ENCODE assay signal across 22 cellular contexts in genomic region chr5:74454263-74455030, GRCh38.
"Had no signal": no experiment of that assay in that cellular context is flagged by ENCODE, and none has a peak within 500 bp of the region (broad histone marks: within the 10 kb centered on the region; RNA-seq: fewer than 3 reads in every experiment).

No MANE protein-coding gene starts in this region.

- H3K4me3 Mint-ChIP-seq: immature natural killer cell; naive thymus-derived CD4-positive, alpha-beta T cell; stimulated activated effector memory CD8-positive, alpha-beta T cell treated with anti-CD3 and anti-CD28 coated beads, Interleukin-12 subunit alpha, Interleukin-12 subunit beta, amount 100 ng/mL, for 72 hours; type B pancreatic cell had no signal

- H3K27ac Mint-ChIP-seq: immature natural killer cell; naive thymus-derived CD4-positive, alpha-beta T cell; stimulated activated effector memory CD8-positive, alpha-beta T cell treated with anti-CD3 and anti-CD28 coated beads, Interleukin-12 subunit alpha, Interleukin-12 subunit beta, amount 100 ng/mL, for 72 hours; type B pancreatic cell had no signal

- H3K36me3 Mint-ChIP-seq: immature natural killer cell; naive thymus-derived CD4-positive, alpha-beta T cell; stimulated activated effector memory CD8-positive, alpha-beta T cell treated with anti-CD3 and anti-CD28 coated beads, Interleukin-12 subunit alpha, Interleukin-12 subunit beta, amount 100 ng/mL, for 72 hours; type B pancreatic cell had no signal

- H3K9me3 Mint-ChIP-seq: stimulated activated effector memory CD8-positive, alpha-beta T cell treated with anti-CD3 and anti-CD28 coated beads, Interleukin-12 subunit alpha, Interleukin-12 subunit beta, amount 100 ng/mL, for 72 hours had no signal

- H3K4me1 Mint-ChIP-seq: immature natural killer cell; stimulated activated effector memory CD8-positive, alpha-beta T cell treated with anti-CD3 and anti-CD28 coated beads, Interleukin-12 subunit alpha, Interleukin-12 subunit beta, amount 100 ng/mL, for 72 hours had no signal

- H3K4me1 ChIP-seq: esophagus squamous epithelium, lower lobe of right lung, right lobe of liver, stomach, thyroid gland had no signal

- H3K9me3 ChIP-seq: esophagus squamous epithelium, lower lobe of right lung, ovary, right lobe of liver, stomach, thyroid gland had no signal

- H3K36me3 ChIP-seq: esophagus squamous epithelium, lower lobe of right lung, ovary, right lobe of liver, stomach, thyroid gland had no signal

- H3K27me3 Mint-ChIP-seq: type B pancreatic cell had no signal

- ATAC-seq: left ventricle myocardium superior; lower lobe of right lung; naive thymus-derived CD4-positive, alpha-beta T cell; right lobe of liver; stimulated activated effector memory CD8-positive, alpha-beta T cell treated with anti-CD3 and anti-CD28 coated beads, Interleukin-12 subunit alpha, Interleukin-12 subunit beta, amount 100 ng/mL, for 72 hours had no signal

- H3K27me3 ChIP-seq: esophagus squamous epithelium, ovary, right lobe of liver, stomach, thyroid gland had no signal

- DNase-seq: caudate nucleus; effector memory CD4-positive, alpha-beta T cell; erythroblast; esophagus squamous epithelium; foreskin melanocyte; hypothalamus; islet precursor cell; kidney glomerular epithelial cell; left ventricle myocardium superior; lower lobe of right lung; naive thymus-derived CD4-positive, alpha-beta T cell; occipital lobe; ovary; right lobe of liver; stimulated activated CD4-positive, alpha-beta T cell treated with anti-CD3 and anti-CD28 coated beads, Interleukin-2, amount 100 ng/mL, for 24 hours; stimulated activated CD4-positive, alpha-beta T cell treated with anti-CD3 and anti-CD28 coated beads, Interleukin-4, amount 100 ng/mL, for 24 hours; stimulated activated naive CD4-positive, alpha-beta T cell treated with Interleukin-2 at 50 U/mL for 16 hours; stomach; thyroid gland had no signal

- H3K27ac ChIP-seq: esophagus squamous epithelium, lower lobe of right lung, ovary, right lobe of liver, stomach, thyroid gland had no signal

- H3K4me3 ChIP-seq: esophagus squamous epithelium, lower lobe of right lung, ovary, right lobe of liver, stomach, thyroid gland had no signal
